ENCODE assay signal across 8 cellular contexts in genomic region chr20:38873050-38873581, GRCh38. TPM values are rescaled to one million over a fixed set of nuclear protein-coding genes. Genes with fewer than 3 reads are reported as not detected.
DNase-seq lines count a peak whose midpoint lies in the region; ATAC-seq and TF ChIP-seq lines count a peak whose summit lies in the region.

No MANE protein-coding gene starts in this region.

- no peaks in the 10 kb centered on the region for H3K27me3 Mint-ChIP-seq in activated CD4-positive, alpha-beta memory T cell treated with anti-CD3 and anti-CD28 coated beads for 36 hours

- TF ChIP-seq CTCF in lower lobe of right lung (IDR thresholded peaks at IDR 0.05) (no peak), gastrocnemius medialis (IDR thresholded peaks at IDR 0.05 in 4 of 5, conservative IDR thresholded peaks at IDR 0.05 in 1 of 5) (no peak), tibial nerve (IDR thresholded peaks at IDR 0.05) (no peak)

- H3K27ac ChIP-seq in lower lobe of right lung (peak overlapping the region; percentile 70), gastrocnemius medialis (peak overlapping the region in 1 of 4 donors; percentile 4), SJCRH30 (no peak overlapping the region), tibial nerve (peak overlapping the region in 1 of 4 donors; percentile 70)

- CTCF ChIA-PET in activated CD4-positive, alpha-beta memory T cell treated with anti-CD3 and anti-CD28 coated beads for 36 hours (lab: Charles Lee), result interaction anchor here (0.6 to 7.0 kb wide), 10 partner anchors 10 to 224 kb away, joined by 3 to 34 read pairs (median 3); partner anchors contain the start of gene PPP1R16B

- no peak for TF ChIP-seq EP300 in tibial nerve (IDR thresholded peaks at IDR 0.05)

- in situ Hi-C loops in gastrocnemius medialis (cut with MboI; ENCODE audit: low sequenced_read_pairs in 4 of 4), result no loop called here

- peak overlapping the region; percentile 94 for H3K27ac Mint-ChIP-seq in activated CD4-positive, alpha-beta memory T cell treated with anti-CD3 and anti-CD28 coated beads for 36 hours

- WGBS in tibial nerve, 2 donors, result 72% methylated on average over 12 of the region's 12 CpGs

- H3K4me1 ChIP-seq in lower lobe of right lung (peaks cover 60% of the 10 kb centered on the region), gastrocnemius medialis (peaks cover 0 to 8% of the 10 kb centered on the region in 2 donors), SJCRH30 (no peaks in the 10 kb centered on the region), tibial nerve (peaks cover 0 to 28% (median 3%) of the 10 kb centered on the region in 4 donors)

- H3K36me3 ChIP-seq in lower lobe of right lung (no peaks in the 10 kb centered on the region), gastrocnemius medialis (no peaks in the 10 kb centered on the region), SJCRH30 (no peaks in the 10 kb centered on the region), tibial nerve (no peaks in the 10 kb centered on the region)

- H3K4me3 ChIP-seq in lower lobe of right lung (no peak overlapping the region), gastrocnemius medialis (no peak overlapping the region), SJCRH30 (no peak overlapping the region), tibial nerve (no peak overlapping the region)

- DNase-seq in activated CD4-positive, alpha-beta memory T cell treated with anti-CD3 and anti-CD28 coated beads for 36 hours, result peak; percentile 94
- no peak for DNase-seq in lower lobe of right lung
- DNase-seq in gastrocnemius medialis, result no peak
- DNase-seq in SJCRH30, result no peak
- DNase-seq in amygdala (lab: John Stamatoyannopoulos, UW), result no peak
- no peak for DNase-seq in tibial nerve (ENCODE audit: low spot score in 2 of 2)

- TF ChIP-seq POLR2A in gastrocnemius medialis (IDR thresholded peaks at IDR 0.05) (no peak), tibial nerve (IDR thresholded peaks at IDR 0.05) (no peak)

- ATAC-seq in GM18909 (IDR thresholded peaks at IDR 0.05; ENCODE audit: poor library complexity, unreplicated experiment) (peak; percentile 48), HG03103 (IDR thresholded peaks at IDR 0.05; ENCODE audit: low read depth, unreplicated experiment) (peak; percentile 40), lower lobe of right lung (peak; percentile 35 to 57), gastrocnemius medialis (no peak)

- no peaks in the 10 kb centered on the region for H3K9me3 Mint-ChIP-seq in activated CD4-positive, alpha-beta memory T cell treated with anti-CD3 and anti-CD28 coated beads for 36 hours

- peaks cover 87% of the 10 kb centered on the region for H3K4me1 Mint-ChIP-seq in activated CD4-positive, alpha-beta memory T cell treated with anti-CD3 and anti-CD28 coated beads for 36 hours (ENCODE audit: low read depth)

- H3K9me3 ChIP-seq in lower lobe of right lung, result no peaks in the 10 kb centered on the region
- no peaks in the 10 kb centered on the region for H3K9me3 ChIP-seq in gastrocnemius medialis
- H3K9me3 ChIP-seq in SJCRH30 (replicated peaks), result no peaks in the 10 kb centered on the region
- H3K9me3 ChIP-seq in tibial nerve, result peaks cover 0 to 11% (median 0%) of the 10 kb centered on the region in 4 donors

- intact Hi-C loops in activated CD4-positive, alpha-beta memory T cell treated with anti-CD3 and anti-CD28 coated beads for 36 hours (cut with micrococcal nuclease), result loop anchor here (1.0 to 2.0 kb wide), 6 partner anchors 10 to 68 kb away; partner anchors contain the start of gene PPP1R16B
- intact Hi-C loops in lower lobe of right lung (cut with DNase I) (no loop called here), gastrocnemius medialis (cut with DNase I; ENCODE audit: low total_unique reads) (no loop called here)

- POLR2A ChIA-PET in activated CD4-positive, alpha-beta memory T cell treated with anti-CD3 and anti-CD28 coated beads for 36 hours (lab: Charles Lee), result interaction anchor here (0.6 to 4.5 kb wide), 17 partner anchors 10 to 125 kb away, joined by 3 to 36 read pairs (median 5); partner anchors contain the start of genes ACTR5 and PPP1R16B

- H3K4me3 Mint-ChIP-seq in activated CD4-positive, alpha-beta memory T cell treated with anti-CD3 and anti-CD28 coated beads for 36 hours, result peak overlapping the region; percentile 72

- H3K27me3 ChIP-seq in lower lobe of right lung (ENCODE audit: low read depth), result no peaks in the 10 kb centered on the region
- peaks cover 0 to 2% (median 0%) of the 10 kb centered on the region in 3 donors for H3K27me3 ChIP-seq in gastrocnemius medialis
- no peaks in the 10 kb centered on the region for H3K27me3 ChIP-seq in SJCRH30
- H3K27me3 ChIP-seq in tibial nerve, result no peaks in the 10 kb centered on the region

- H3K36me3 Mint-ChIP-seq in activated CD4-positive, alpha-beta memory T cell treated with anti-CD3 and anti-CD28 coated beads for 36 hours, result peaks cover 11% of the 10 kb centered on the region

RNA-seq across cellular contexts. Expression of gene FAM83D, which starts 53.1 kb away (rescaled TPM):
- total RNA-seq in activated CD4-positive, alpha-beta memory T cell treated with anti-CD3 and anti-CD28 coated beads for 36 hours, result 10 to 100 TPM; 11.1 to 11.2 TPM
- total RNA-seq in lower lobe of right lung (0.71 TPM), gastrocnemius medialis (under 1 TPM in 1 of 4 donors, not detected in 3; 0.40 TPM), tibial nerve (under 1 TPM in 2 of 4 donors, not detected in 2; 0.42 to 0.90 TPM)
- 87.9 and 96.6 TPM in 2 replicates for total RNA-seq in SJCRH30 (2014; rRNA removed; shearing (Covaris generic))

Comparison
In these comparisons a context has a peak if more than half of its experiments do, and no peak if none do; other contexts are left out.
1. ATAC-seq: peak in GM18909 (single experiment), HG03103 (single experiment) and lower lobe of right lung (2 of 2); none in gastrocnemius medialis (0 of 2).